11 cellular contexts compared by ENCODE assay signal in the genomic region with DNA sequence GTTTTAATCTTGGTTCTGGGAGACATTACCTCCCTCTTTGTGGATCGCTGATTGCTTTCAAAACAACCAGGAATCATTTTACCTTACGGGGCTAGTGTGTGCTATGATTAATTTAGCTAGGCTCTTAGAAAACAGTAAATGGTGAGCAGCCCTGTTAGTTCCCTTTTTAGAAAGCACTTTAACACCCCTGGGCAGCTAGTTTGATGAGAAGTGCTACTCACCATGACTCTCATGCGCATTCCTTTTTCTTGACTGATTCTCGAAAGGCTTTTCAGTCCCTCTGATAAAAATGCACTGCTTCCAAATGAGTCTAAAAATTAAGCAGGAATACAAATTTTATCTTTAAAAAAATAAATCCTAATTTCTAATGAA.
DNase-seq lines count a peak whose midpoint lies in the region; ATAC-seq and TF ChIP-seq lines count a peak whose summit lies in the region.
"Had no signal": no experiment of that assay in that cellular context is flagged by ENCODE, and none has a peak within 500 bp of the region (broad histone marks: within the 10 kb centered on the region; RNA-seq: fewer than 3 reads in every experiment).

No MANE protein-coding gene starts in this region.

- POLR2A ChIA-PET in BJ (lab: Charles Lee) (interaction anchor here (1.3 to 1.4 kb wide), 2 partner anchors 12 to 70 kb away, joined by 4 read pairs; no protein-coding TSS in a partner anchor), HEK293T (lab: Yijun Ruan, JAX) (no interaction called here)
- POLR2A ChIA-PET in activated CD8-positive, alpha-beta T cell treated with anti-CD3 and anti-CD28 coated beads for 36 hours (lab: Charles Lee), result no interaction called here

- DNase-seq in BJ (ENCODE audit: low read depth) (peak; percentile 25), LoVo (ENCODE audit: low spot score) (peak; percentile 36), dedifferentiated amniotic fluid mesenchymal stem cell (ENCODE audit: extremely low spot score) (peak; percentile 49), NCI-H1436 (lab: John Stamatoyannopoulos, UW) (no peak), HEK293T (ENCODE audit: extremely low spot score) (no peak)
- DNase-seq in activated CD8-positive, alpha-beta T cell treated with anti-CD3 and anti-CD28 coated beads for 36 hours, result no peak
- DNase-seq: CD8-positive, alpha-beta memory T cell; effector CD8-positive, alpha-beta T cell; NCI-H1048 had no signal

- intact Hi-C loops in activated CD8-positive, alpha-beta T cell treated with anti-CD3 and anti-CD28 coated beads for 36 hours (cut with micrococcal nuclease), result no loop called here

- H3K36me3 Mint-ChIP-seq in activated CD8-positive, alpha-beta T cell treated with anti-CD3 and anti-CD28 coated beads for 36 hours (ENCODE audit: low read depth), result no peaks in the 10 kb centered on the region

- no peak for TF ChIP-seq CTCF in BJ (IDR thresholded peaks at IDR 0.05; ENCODE audit: insufficient read depth, low read depth, low read length)
- TF ChIP-seq CTCF in activated CD8-positive, alpha-beta T cell treated with anti-CD3 and anti-CD28 coated beads for 36 hours (IDR thresholded peaks at IDR 0.05), result no peak

- H3K4me1 ChIP-seq in mesodermal cell (ENCODE audit: control insufficient read depth, insufficient read depth, low read length, poor library complexity, severe bottlenecking), result peaks cover 31% of the 10 kb centered on the region

- no peak overlapping the region for H3K27ac Mint-ChIP-seq in activated CD8-positive, alpha-beta T cell treated with anti-CD3 and anti-CD28 coated beads for 36 hours
- H3K27ac Mint-ChIP-seq: CD8-positive, alpha-beta memory T cell had no signal

- no peak for ATAC-seq in activated CD8-positive, alpha-beta T cell treated with anti-CD3 and anti-CD28 coated beads for 36 hours
- no peak for ATAC-seq in HG03045 (IDR thresholded peaks at IDR 0.05; ENCODE audit: unreplicated experiment)

- peaks cover 10% of the 10 kb centered on the region for H3K9me3 ChIP-seq in mesodermal cell (ENCODE audit: control insufficient read depth, low read length)

- no peak overlapping the region for H3K4me3 Mint-ChIP-seq in activated CD8-positive, alpha-beta T cell treated with anti-CD3 and anti-CD28 coated beads for 36 hours
- H3K4me3 Mint-ChIP-seq: CD8-positive, alpha-beta memory T cell had no signal

- CTCF ChIA-PET in BJ (lab: Yijun Ruan, JAX), result interaction anchor here (0.9 to 3.0 kb wide), 4 partner anchors 11 to 386 kb away, joined by 3 to 17 read pairs (median 4); no protein-coding TSS in a partner anchor
- CTCF ChIA-PET in activated CD8-positive, alpha-beta T cell treated with anti-CD3 and anti-CD28 coated beads for 36 hours (lab: Charles Lee), result interaction anchor here (0.8 to 1.4 kb wide), 2 partner anchors 12 to 34 kb away, joined by 3 read pairs; no protein-coding TSS in a partner anchor
- CTCF ChIA-PET in HEK293T (lab: Yijun Ruan, JAX), result interaction anchor here (0.6 kb wide), 1 partner anchor 234 kb away, joined by 3 read pairs; no protein-coding TSS in a partner anchor

- H3K27me3 ChIP-seq in BJ (ENCODE audit: control insufficient read depth, insufficient read depth, low read length), result no peaks in the 10 kb centered on the region

- WGBS in mesodermal cell (ENCODE audit: insufficient coverage in 2 of 2), 2 experiments, result 29 to 60% methylated on average over 1 to 2 of the region's 4 CpGs

- no peaks in the 10 kb centered on the region for H3K4me1 Mint-ChIP-seq in activated CD8-positive, alpha-beta T cell treated with anti-CD3 and anti-CD28 coated beads for 36 hours (ENCODE audit: low read depth)
- H3K4me1 Mint-ChIP-seq: CD8-positive, alpha-beta memory T cell had no signal

- peaks cover 12% of the 10 kb centered on the region for H3K27me3 Mint-ChIP-seq in activated CD8-positive, alpha-beta T cell treated with anti-CD3 and anti-CD28 coated beads for 36 hours

- peak overlapping the region; percentile 94 for H3K27ac ChIP-seq in mesodermal cell (ENCODE audit: low read depth, low read length, severe bottlenecking)

- H3K4me3 ChIP-seq in BJ (ENCODE audit: low read depth, low read length), result no peak overlapping the region
- no peak overlapping the region for H3K4me3 ChIP-seq in mesodermal cell (ENCODE audit: extremely low read depth, insufficient read depth, low read length, poor library complexity, severe bottlenecking)

- peaks cover 3% of the 10 kb centered on the region for H3K9me3 Mint-ChIP-seq in activated CD8-positive, alpha-beta T cell treated with anti-CD3 and anti-CD28 coated beads for 36 hours

- no peaks in the 10 kb centered on the region for H3K36me3 ChIP-seq in BJ (ENCODE audit: control insufficient read depth, insufficient read depth, low read length)
- no peaks in the 10 kb centered on the region for H3K36me3 ChIP-seq in mesodermal cell (ENCODE audit: control insufficient read depth, insufficient read depth, low read length)

TF ChIP-seq in HEK293T, 16 proteins besides CTCF, POLR2A, EP300 and RAD21:
- TF ChIP-seq, protein P1, sequence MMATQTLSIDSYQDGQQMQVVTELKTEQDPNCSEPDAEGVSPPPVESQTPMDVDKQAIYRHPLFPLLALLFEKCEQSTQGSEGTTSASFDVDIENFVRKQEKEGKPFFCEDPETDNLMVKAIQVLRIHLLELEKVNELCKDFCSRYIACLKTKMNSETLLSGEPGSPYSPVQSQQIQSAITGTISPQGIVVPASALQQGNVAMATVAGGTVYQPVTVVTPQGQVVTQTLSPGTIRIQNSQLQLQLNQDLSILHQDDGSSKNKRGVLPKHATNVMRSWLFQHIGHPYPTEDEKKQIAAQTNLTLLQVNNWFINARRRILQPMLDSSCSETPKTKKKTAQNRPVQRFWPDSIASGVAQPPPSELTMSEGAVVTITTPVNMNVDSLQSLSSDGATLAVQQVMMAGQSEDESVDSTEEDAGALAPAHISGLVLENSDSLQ (IDR thresholded peaks at IDR 0.05), result no peak
- TF ChIP-seq L3MBTL2 (conservative IDR thresholded peaks at IDR 0.05) (no peak), ELF4 (IDR thresholded peaks at IDR 0.05) (no peak), LEF1 (IDR thresholded peaks at IDR 0.05; ENCODE audit: borderline replicate concordance) (no peak), TARDBP (IDR thresholded peaks at IDR 0.05) (no peak), NFRKB (IDR thresholded peaks at IDR 0.05) (no peak)

Comparison
In these comparisons a context has a peak if more than half of its experiments do, and no peak if none do; other contexts are left out.
1. DNase-seq: peak in BJ (single experiment), LoVo (single experiment) and dedifferentiated amniotic fluid mesenchymal stem cell (single experiment); none in activated CD8-positive, alpha-beta T cell treated with anti-CD3 and anti-CD28 coated beads for 36 hours (single experiment), NCI-H1436 (single experiment) and HEK293T (single experiment).